Comparison of ENCODE assay signal across 8 cellular contexts in the genomic region with DNA sequence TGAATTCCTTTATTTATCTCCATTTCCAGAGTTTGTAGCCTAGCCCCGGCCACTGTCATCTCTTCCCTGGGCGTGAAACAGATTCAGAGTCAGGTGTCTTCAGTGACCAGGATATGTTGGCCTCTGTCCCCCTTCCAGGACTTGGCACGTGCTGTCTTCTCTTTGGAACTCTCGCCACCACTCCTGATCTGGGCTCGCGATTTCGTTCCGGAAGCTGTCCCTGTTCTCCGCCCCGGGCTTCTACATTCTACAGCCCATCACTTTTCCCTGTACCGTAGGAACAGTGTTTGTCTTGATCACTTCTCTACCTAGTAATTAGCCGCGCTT. TPM values are rescaled to one million over a fixed set of nuclear protein-coding genes. Genes with fewer than 3 reads are reported as not detected.
DNase-seq lines count a peak whose midpoint lies in the region; ATAC-seq and TF ChIP-seq lines count a peak whose summit lies in the region.

No MANE protein-coding gene starts in this region.

- H3K36me3 ChIP-seq in lower lobe of right lung = peaks cover 13% of the 10 kb centered on the region
- H3K36me3 ChIP-seq in upper lobe of right lung = peaks cover 7% of the 10 kb centered on the region

- no peaks in the 10 kb centered on the region for H3K27me3 ChIP-seq in lower lobe of right lung (ENCODE audit: low read depth)
- H3K27me3 ChIP-seq in upper lobe of right lung = no peaks in the 10 kb centered on the region

- no peak for DNase-seq in activated naive CD4-positive, alpha-beta T cell treated with anti-CD3 and anti-CD28 coated beads for 36 hours
- DNase-seq in activated naive CD4-positive, alpha-beta T cell (lab: John Stamatoyannopoulos, UW) = no peak
- DNase-seq in NCI-H774 (lab: John Stamatoyannopoulos, UW) = peak; percentile 16
- DNase-seq in central memory CD8-positive, alpha-beta T cell (ENCODE audit: low spot score in 2 of 2) = no peak
- DNase-seq in lower lobe of right lung = no peak
- DNase-seq in upper lobe of right lung = no peak
- DNase-seq in DMS79 treated with DMSO at 0.1 percent for 48 hours (lab: John Stamatoyannopoulos, UW) = no peak

- peaks cover 30% of the 10 kb centered on the region for H3K4me1 Mint-ChIP-seq in activated naive CD4-positive, alpha-beta T cell treated with anti-CD3 and anti-CD28 coated beads for 36 hours (ENCODE audit: low read depth)
- H3K4me1 Mint-ChIP-seq in central memory CD8-positive, alpha-beta T cell = peaks cover 18% of the 10 kb centered on the region

- intact Hi-C loops in activated naive CD4-positive, alpha-beta T cell treated with anti-CD3 and anti-CD28 coated beads for 36 hours (cut with micrococcal nuclease) = loop anchor here (1.0 to 5.0 kb wide), 9 partner anchors 36 to 592 kb away; partner anchors contain the start of genes EDEM2, ITCH, MMP24OS and NCOA6
- intact Hi-C loops in lower lobe of right lung (cut with DNase I) (no loop called here), upper lobe of right lung (cut with DNase I) (loop anchor here (5.0 kb wide), 1 partner anchor 83 kb away; the partner anchor contains the start of gene GGT7)

- CTCF ChIA-PET in activated naive CD4-positive, alpha-beta T cell treated with anti-CD3 and anti-CD28 coated beads for 36 hours (lab: Charles Lee) = interaction anchor here (1.5 to 6.5 kb wide), 5 partner anchors 10 to 122 kb away, joined by 4 to 122 read pairs (median 11); partner anchors contain the start of genes ACSS2 and GGT7

- peak overlapping the region; percentile 84 for H3K4me3 ChIP-seq in lower lobe of right lung
- H3K4me3 ChIP-seq in upper lobe of right lung = peak overlapping the region; percentile 66

- H3K9me3 ChIP-seq in lower lobe of right lung = no peaks in the 10 kb centered on the region
- H3K9me3 ChIP-seq in upper lobe of right lung = no peaks in the 10 kb centered on the region

- H3K27ac Mint-ChIP-seq in activated naive CD4-positive, alpha-beta T cell treated with anti-CD3 and anti-CD28 coated beads for 36 hours = peak overlapping the region; percentile 92
- H3K27ac Mint-ChIP-seq in central memory CD8-positive, alpha-beta T cell (ENCODE audit: low read depth) = peak overlapping the region; percentile 93

- ATAC-seq in central memory CD8-positive, alpha-beta T cell (replicated peaks; ENCODE audit: extremely low read depth, poor library complexity, severe bottlenecking) = no peak
- ATAC-seq in lower lobe of right lung = peak; percentile 6 to 9
- ATAC-seq in upper lobe of right lung = peak; percentile 2
- no peak for ATAC-seq in HG02763 (IDR thresholded peaks at IDR 0.05; ENCODE audit: unreplicated experiment)

- peaks cover 14% of the 10 kb centered on the region for H3K4me1 ChIP-seq in lower lobe of right lung
- H3K4me1 ChIP-seq in upper lobe of right lung = peaks cover 12% of the 10 kb centered on the region

- H3K27ac ChIP-seq in lower lobe of right lung = peak overlapping the region; percentile 88
- peak overlapping the region; percentile 87 for H3K27ac ChIP-seq in upper lobe of right lung

- H3K27me3 Mint-ChIP-seq in activated naive CD4-positive, alpha-beta T cell treated with anti-CD3 and anti-CD28 coated beads for 36 hours (ENCODE audit: low read depth) = no peaks in the 10 kb centered on the region
- no peaks in the 10 kb centered on the region for H3K27me3 Mint-ChIP-seq in central memory CD8-positive, alpha-beta T cell

- TF ChIP-seq CTCF in lower lobe of right lung (IDR thresholded peaks at IDR 0.05) (no peak), upper lobe of right lung (IDR thresholded peaks at IDR 0.05) (no peak)

- H3K9me3 Mint-ChIP-seq in activated naive CD4-positive, alpha-beta T cell treated with anti-CD3 and anti-CD28 coated beads for 36 hours = no peaks in the 10 kb centered on the region
- H3K9me3 Mint-ChIP-seq in central memory CD8-positive, alpha-beta T cell = no peaks in the 10 kb centered on the region

- peaks cover 8% of the 10 kb centered on the region for H3K36me3 Mint-ChIP-seq in activated naive CD4-positive, alpha-beta T cell treated with anti-CD3 and anti-CD28 coated beads for 36 hours (ENCODE audit: low read depth)
- H3K36me3 Mint-ChIP-seq in central memory CD8-positive, alpha-beta T cell (ENCODE audit: insufficient read depth) = peaks cover 15% of the 10 kb centered on the region

- H3K4me3 Mint-ChIP-seq in activated naive CD4-positive, alpha-beta T cell treated with anti-CD3 and anti-CD28 coated beads for 36 hours = peak overlapping the region; percentile 98
- peak overlapping the region; percentile 95 for H3K4me3 Mint-ChIP-seq in central memory CD8-positive, alpha-beta T cell

RNA-seq across cellular contexts. Expression of gene GSS, which starts 0.7 kb away (rescaled TPM):
- 10 to 100 TPM; 84.3 to 86.0 TPM for total RNA-seq in activated naive CD4-positive, alpha-beta T cell treated with anti-CD3 and anti-CD28 coated beads for 36 hours
- total RNA-seq in lower lobe of right lung (28.8 TPM), upper lobe of right lung (30.0 TPM)

RNA-seq across cellular contexts. Expression of gene MYH7B, which starts 0.8 kb away (rescaled TPM):
- total RNA-seq in activated naive CD4-positive, alpha-beta T cell treated with anti-CD3 and anti-CD28 coated beads for 36 hours = under 1 TPM; 0.20 to 0.86 TPM
- total RNA-seq in lower lobe of right lung (0.56 TPM), upper lobe of right lung (1.8 TPM)

Comparison
In these comparisons a context has a peak if more than half of its experiments do, and no peak if none do; other contexts are left out.
1. ATAC-seq: peak in lower lobe of right lung (2 of 2) and upper lobe of right lung (single experiment); none in central memory CD8-positive, alpha-beta T cell (single experiment) and HG02763 (single experiment).